14 cellular contexts compared by ENCODE assay signal in genomic region chr5:39569857-39570256, GRCh38.
A peak's percentile ranks its signal among the peaks of the same experiment; 100 is the strongest.
DNase-seq lines count a peak whose midpoint lies in the region; ATAC-seq, FAIRE-seq and TF ChIP-seq lines count a peak whose summit lies in the region.
"Had no signal": no experiment of that assay in that cellular context is flagged by ENCODE, and none has a peak within 500 bp of the region (broad histone marks: within the 10 kb centered on the region; RNA-seq: fewer than 3 reads in every experiment).

No MANE protein-coding gene starts in this region.

- H3K36me3 ChIP-seq in HCT116 (ENCODE audit: control insufficient read depth in 1 of 2, insufficient read depth in 2 of 2, low read length in 2 of 2) (no peaks in the 10 kb centered on the region), adipocyte (ENCODE audit: control insufficient read depth, insufficient read depth, low read length, severe bottlenecking) (no peaks in the 10 kb centered on the region), small intestine (ENCODE audit: control insufficient read depth in 2 of 2, insufficient read depth in 2 of 2, low read length in 2 of 2) (no peaks in the 10 kb centered on the region)
- H3K36me3 ChIP-seq: BLaER1 treated with 17β-estradiol and CSF1 and Interleukin-3, amounts not matched to agents 10 nM and 100 nM; MG63 had no signal

- DNase-seq in HCT116 (ENCODE audit: low read depth, low spot score) = no peak
- DNase-seq in adipocyte (ENCODE audit: low read depth) = no peak
- DNase-seq in left colon = no peak
- DNase-seq in small intestine = peak; percentile 10
- no peak for DNase-seq in stimulated activated naive CD8-positive, alpha-beta T cell treated with anti-CD3 and anti-CD28 coated beads, Interleukin-15, Interleukin-2, amounts not matched to agents 100 U/mL and 50 U/mL, for 24 hours
- DNase-seq in NCI-H1105 (lab: John Stamatoyannopoulos, UW) = no peak
- DNase-seq in NCI-H128 (lab: John Stamatoyannopoulos, UW; ENCODE audit: unreplicated experiment) = no peak
- DNase-seq: CD8-positive, alpha-beta T cell; DND-41; MG63; NCI-H1092 had no signal

- BruUV-seq in HCT116 (replicated peaks; lab: Mats Ljungman, UMichigan) = no TSS peak

- TF ChIP-seq CTCF in HCT116 (IDR thresholded peaks at IDR 0.05 in 2 of 3, conservative IDR thresholded peaks at IDR 0.05 in 1 of 3; ENCODE audit: borderline replicate concordance in 1 of 3, insufficient read depth in 1 of 3, low read depth in 2 of 3, low read length in 2 of 3) = no peak

- FAIRE-seq in small intestine (lab: Jason Lieb, UNC) = no peak
- FAIRE-seq: D721Med had no signal

- intact Hi-C loops in HCT116 (cut with micrococcal nuclease) = loop anchor here (1.0 to 2.0 kb wide), 3 partner anchors 194 to 421 kb away; partner anchors contain the start of gene FYB1
- intact Hi-C loops in left colon (cut with DNase I, micrococcal nuclease) = loop anchor here in 1 of 2 donors (5.0 to 10.0 kb wide), 3 partner anchors 288 to 1305 kb away; partner anchors contain the start of gene FYB1

- no peaks in the 10 kb centered on the region for H3K9me2 ChIP-seq in HCT116 (ENCODE audit: insufficient read depth)

- no peak for TF ChIP-seq POLR2A in HCT116 (IDR thresholded peaks at IDR 0.05; ENCODE audit: borderline replicate concordance, extremely low read depth, insufficient read depth, insufficient read length)

- no peak overlapping the region for H3K9ac ChIP-seq in HCT116 (ENCODE audit: low read length)
- H3K9ac ChIP-seq in adipocyte (ENCODE audit: low read length) = peak overlapping the region; percentile 2
- H3K9ac ChIP-seq: BLaER1 treated with 17β-estradiol and CSF1 and Interleukin-3, amounts not matched to agents 10 nM and 100 nM had no signal

- POLR2A ChIA-PET in HCT116 (lab: Charles Lee) = no interaction called here

- H3K4me3 ChIP-seq in HCT116 (replicated peaks in 1 of 2; ENCODE audit: low read depth in 1 of 2, low read length in 2 of 2) (no peak overlapping the region), adipocyte (ENCODE audit: low read length) (no peak overlapping the region), small intestine (ENCODE audit: low read depth in 1 of 2, low read length in 2 of 2) (no peak overlapping the region)
- H3K4me3 ChIP-seq: BLaER1 treated with 17β-estradiol and CSF1 and Interleukin-3, amounts not matched to agents 10 nM and 100 nM; MG63; SK-N-MC had no signal

- H3K9me3 ChIP-seq in HCT116 (ENCODE audit: control insufficient read depth in 1 of 2, insufficient read depth in 1 of 2, low read depth in 1 of 2, low read length in 2 of 2) = no peaks in the 10 kb centered on the region
- H3K9me3 ChIP-seq in adipocyte (ENCODE audit: control insufficient read depth, low read length) = no peaks in the 10 kb centered on the region
- no peaks in the 10 kb centered on the region for H3K9me3 ChIP-seq in small intestine (ENCODE audit: control insufficient read depth, low read depth)
- H3K9me3 ChIP-seq: BLaER1 treated with 17β-estradiol and CSF1 and Interleukin-3, amounts not matched to agents 10 nM and 100 nM; MG63 had no signal

- CTCF ChIA-PET in HCT116 (lab: Charles Lee) = interaction anchor here (8.2 kb wide), 1 partner anchor 194 kb away, joined by 45 read pairs; no protein-coding TSS in a partner anchor

- no peak overlapping the region for H3K4me2 ChIP-seq in HCT116 (ENCODE audit: low read length)

- ATAC-seq in HCT116 = no peak
- ATAC-seq in left colon = peak; percentile 62
- ATAC-seq in stimulated activated naive CD8-positive, alpha-beta T cell treated with anti-CD3 and anti-CD28 coated beads, Interleukin-15, Interleukin-2, amounts not matched to agents 100 U/mL and 50 U/mL, for 24 hours = no peak

- RAD21 ChIA-PET in HCT116 (lab: Charles Lee; ENCODE audit: low non-redundant PET in 1 of 2, low total read pairs in 2 of 2, uncharacterized antibody in 2 of 2, unreplicated experiment in 2 of 2) = interaction anchor here in 1 of 2 experiments (1.2 kb wide), 1 partner anchor 194 kb away, joined by 3 read pairs; no protein-coding TSS in a partner anchor

- H4K20me1 ChIP-seq in HCT116 (ENCODE audit: insufficient read depth) = no peaks in the 10 kb centered on the region
- H4K20me1 ChIP-seq: BLaER1 treated with 17β-estradiol and CSF1 and Interleukin-3, amounts not matched to agents 10 nM and 100 nM had no signal

- H3K27ac ChIP-seq in HCT116 (ENCODE audit: low read depth, low read length) (no peak overlapping the region), small intestine (ENCODE audit: low read depth in 1 of 2, low read length in 1 of 2) (no peak overlapping the region)
- H3K27ac ChIP-seq: BLaER1 treated with 17β-estradiol and CSF1 and Interleukin-3, amounts not matched to agents 10 nM and 100 nM; SK-N-MC had no signal

- no peaks in the 10 kb centered on the region for H3K79me2 ChIP-seq in HCT116 (ENCODE audit: insufficient read depth, low read length)

- no peak for TF ChIP-seq RAD21 in HCT116 (IDR thresholded peaks at IDR 0.05; ENCODE audit: low read depth)

- H2AFZ ChIP-seq in HCT116 (ENCODE audit: low read depth, low read length, poor library complexity, severe bottlenecking) = peak overlapping the region; percentile 60

- WGBS in small intestine, 3 donors = 19 to 45% (median 31%) methylated on average over 3 of the region's 3 CpGs

- H3K27me3 ChIP-seq in HCT116 (ENCODE audit: insufficient read depth, low read length) = no peaks in the 10 kb centered on the region; the same call in 1 of the 2 replicates
- H3K27me3 ChIP-seq in adipocyte (replicated peaks; ENCODE audit: control insufficient read depth, insufficient read depth, low read length) = no peaks in the 10 kb centered on the region
- H3K27me3 ChIP-seq in small intestine (ENCODE audit: control insufficient read depth in 2 of 2, insufficient read depth in 2 of 2, low read length in 2 of 2) = no peaks in the 10 kb centered on the region
- H3K27me3 ChIP-seq: BLaER1 treated with 17β-estradiol and CSF1 and Interleukin-3, amounts not matched to agents 10 nM and 100 nM had no signal

- H3K4me1 ChIP-seq in HCT116 (ENCODE audit: control insufficient read depth in 1 of 2, insufficient read depth in 2 of 2, low read length in 2 of 2) = no peaks in the 10 kb centered on the region
- peaks cover 7% of the 10 kb centered on the region for H3K4me1 ChIP-seq in adipocyte (ENCODE audit: control insufficient read depth, insufficient read depth, low read length)
- no peaks in the 10 kb centered on the region for H3K4me1 ChIP-seq in small intestine (ENCODE audit: control insufficient read depth in 2 of 2, insufficient read depth in 1 of 2, low read depth in 1 of 2, low read length in 1 of 2)

TF ChIP-seq in HCT116, 20 proteins besides CTCF, POLR2A, EP300 and RAD21:
- TF ChIP-seq YY1 (IDR thresholded peaks at IDR 0.05; ENCODE audit: extremely low read depth, insufficient replicate concordance, low read depth, low read length) (no peak), EGR1 (IDR thresholded peaks at IDR 0.05; ENCODE audit: low read depth) (no peak), EZH2 (IDR thresholded peaks at IDR 0.05) (no peak), ZNF274 (IDR thresholded peaks at IDR 0.05; ENCODE audit: low read depth, low read length) (no peak), ATF3 (IDR thresholded peaks at IDR 0.05) (no peak), JUND (IDR thresholded peaks at IDR 0.05) (no peak), REST (IDR thresholded peaks at IDR 0.05; ENCODE audit: low read depth) (no peak), FOSL1 (IDR thresholded peaks at IDR 0.05; ENCODE audit: low read depth) (no peak), SP1 (IDR thresholded peaks at IDR 0.05; ENCODE audit: low read depth) (no peak), SIN3A (IDR thresholded peaks at IDR 0.05; ENCODE audit: low read depth) (no peak)
